ENCODE assay signal across 9 cellular contexts in genomic region chr7:151244156-151244870, GRCh38. TPM values are rescaled to one million over a fixed set of nuclear protein-coding genes. Genes with fewer than 3 reads are reported as not detected.
DNase-seq lines count a peak whose midpoint lies in the region; ATAC-seq, FAIRE-seq and TF ChIP-seq lines count a peak whose summit lies in the region.
"Had no signal": no experiment of that assay in that cellular context is flagged by ENCODE, and none has a peak within 500 bp of the region (broad histone marks: within the 10 kb centered on the region; RNA-seq: fewer than 3 reads in every experiment).

No MANE protein-coding gene starts in this region.

- H3K9me3 Mint-ChIP-seq in naive B cell, result no peaks in the 10 kb centered on the region

- H3K4me2 ChIP-seq in H1 (ENCODE audit: insufficient read depth in 1 of 2, low read depth in 2 of 2, low read length in 2 of 2), result peak overlapping the region; percentile 58 to 88

- no peak overlapping the region for H4K5ac ChIP-seq in H1 (ENCODE audit: insufficient read length, low read depth, low read length)

- H3K27me3 ChIP-seq in H1 (replicated peaks in 1 of 4; ENCODE audit: control insufficient read depth in 3 of 4, extremely low read depth in 1 of 4, insufficient read depth in 3 of 4, low read length in 3 of 4) (peaks cover 16 to 45% (median 39%) of the 10 kb centered on the region in 4 experiments), aorta (ENCODE audit: control insufficient read depth in 1 of 2, insufficient read depth in 2 of 2, low read length in 1 of 2) (no peaks in the 10 kb centered on the region)

- peaks cover 0 to 43% (median 29%) of the 10 kb centered on the region in 4 experiments; a peak in 6 of 7 replicates for H3K4me1 ChIP-seq in H1 (replicated peaks in 1 of 4; ENCODE audit: control insufficient read depth in 3 of 4, insufficient read depth in 4 of 4, low read length in 3 of 4)
- H3K4me1 ChIP-seq in aorta (ENCODE audit: control insufficient read depth in 1 of 2, insufficient read depth in 2 of 2, low read length in 2 of 2), result no peaks in the 10 kb centered on the region

- peak; percentile 63 to 79 for TF ChIP-seq RAD21 in H1 (IDR thresholded peaks at IDR 0.05 in 1 of 2, conservative IDR thresholded peaks at IDR 0.05 in 1 of 2; ENCODE audit: low read depth in 2 of 2, low read length in 2 of 2)

- WGBS in H1 (ENCODE audit: extremely low coverage in 1 of 2, insufficient coverage in 1 of 2, insufficient read length in 1 of 2, insufficient replicate concordance in 2 of 2, low coverage in 1 of 2, low lambda C conversion rate in 2 of 2, missing lambda C conversion rate in 1 of 2), 2 experiments, result 35% methylated on average over 13 of the region's 13 CpGs; no CpG with 5 or more reads in 1 of the 2 experiments
- WGBS in aorta, 2 donors, result 37 to 40% methylated on average over 13 of the region's 13 CpGs

- H3K4ac ChIP-seq in H1 (replicated peaks; ENCODE audit: insufficient read length, low read depth, low read length), result no peak overlapping the region

- CTCF ChIA-PET in H1 (lab: Charles Lee; ENCODE audit: partially characterized antibody), result interaction anchor here (0.7 to 5.1 kb wide), 71 partner anchors 8 to 468 kb away, joined by 3 to 71 read pairs (median 5); partner anchors contain the start of genes ABCF2, ASB10, CHPF2 and GBX1

- no peak overlapping the region for H2AFZ ChIP-seq in H1 (ENCODE audit: low read length)

- peaks cover 19% of the 10 kb centered on the region for H3K23me2 ChIP-seq in H1 (ENCODE audit: low read depth, low read length)

- peak overlapping the region; percentile 29 to 90 (median 82) for H3K4me3 Mint-ChIP-seq in naive B cell

- no peak overlapping the region for H2BK120ac ChIP-seq in H1 (replicated peaks; ENCODE audit: low read depth, low read length)

- intact Hi-C loops in aorta (cut with DNase I), result loop anchor here (1.0 to 10.0 kb wide), 3 partner anchors 58 to 510 kb away; no protein-coding TSS in a partner anchor

- no peak overlapping the region for H3K23ac ChIP-seq in H1 (ENCODE audit: insufficient read length)

- H3K36me3 ChIP-seq in H1 (ENCODE audit: control insufficient read depth in 2 of 4, insufficient read depth in 4 of 4, low read length in 3 of 4) (no peaks in the 10 kb centered on the region), aorta (ENCODE audit: control insufficient read depth in 1 of 2, insufficient read depth in 2 of 2, low read length in 1 of 2) (peaks cover 0 to 5% of the 10 kb centered on the region in 2 donors)

- no peak overlapping the region for H3K14ac ChIP-seq in H1 (ENCODE audit: insufficient read length)

- no peak overlapping the region for H3K56ac ChIP-seq in H1 (replicated peaks; ENCODE audit: insufficient read length, low read depth, low read length)

- TF ChIP-seq CTCF in H1 (IDR thresholded peaks at IDR 0.05; ENCODE audit: control extremely low read depth in 1 of 3, insufficient read depth in 1 of 3, low read depth in 1 of 3, low read length in 3 of 3), result peak in 2 of 3 experiments; percentile 80 to 85; a peak in 3 of 4 replicates

- H3K18ac ChIP-seq in H1 (ENCODE audit: extremely low read depth, low read length), result no peak overlapping the region

- H2BK12ac ChIP-seq in H1 (ENCODE audit: low read depth, low read length), result peak overlapping the region; percentile 42; the same call in 1 of the 2 replicates

- DNase-seq in activated gamma-delta T cell treated with Interleukin-2 at 50 U/mL for 16 hours (peak; percentile 56), activated gamma-delta T cell (lab: John Stamatoyannopoulos, UW) (no peak), NCI-H1694 (lab: John Stamatoyannopoulos, UW) (peak; percentile 90), H1 (ENCODE audit: low read depth in 1 of 2, low spot score in 2 of 2) (peak in 1 of 2 experiments; percentile 84), naive B cell (peak; percentile 43), aorta (peak; percentile 51 to 79)
- DNase-seq in activated CD4-positive, alpha-beta T cell treated with anti-CD3 and anti-CD28 coated beads, Interleukin-2, amount 50 U/mL, for 4 hours, result peak; percentile 47 to 54

- no peaks in the 10 kb centered on the region for H3K79me2 ChIP-seq in H1 (ENCODE audit: control insufficient read depth in 1 of 2, insufficient read depth in 2 of 2, low read length in 2 of 2)

- TF ChIP-seq POLR2A in H1 (IDR thresholded peaks at IDR 0.05; ENCODE audit: control extremely low read depth in 1 of 2, low read depth in 2 of 2, low read length in 2 of 2), result no peak

- H2BK5ac ChIP-seq in H1 (ENCODE audit: low read depth, low read length), result no peak overlapping the region

- H3K27ac ChIP-seq in H1 (ENCODE audit: low read depth, low read length) (no peak overlapping the region), aorta (ENCODE audit: low read depth in 1 of 2, low read length in 2 of 2) (no peak overlapping the region)

- POLR2A ChIA-PET in H1 (lab: Charles Lee; ENCODE audit: partially characterized antibody), result interaction anchor here (0.8 to 2.1 kb wide), 7 partner anchors 8 to 33 kb away, joined by 3 to 7 read pairs (median 4); partner anchors contain the start of genes ABCF2 and CHPF2

- H4K91ac ChIP-seq in H1 (replicated peaks; ENCODE audit: insufficient read length, low read length), result no peak overlapping the region

- peak; percentile 70 for FAIRE-seq in H1 (lab: Jason Lieb, UNC)

- peaks cover 3% of the 10 kb centered on the region; the same call in 1 of the 2 replicates for H3K79me1 ChIP-seq in H1 (ENCODE audit: low read depth, low read length)

- H2AK5ac ChIP-seq in H1 (ENCODE audit: low read depth, low read length), result no peak overlapping the region

- H4K8ac ChIP-seq in H1 (ENCODE audit: extremely low read depth, insufficient read depth, low read length), result no peak overlapping the region

- H3K27ac Mint-ChIP-seq in naive B cell, result peak overlapping the region in 3 of 6 donors; percentile 64 to 95 (median 87)

- H3K27me3 Mint-ChIP-seq in naive B cell, result peaks cover 0 to 26% (median 23%) of the 10 kb centered on the region in 3 donors

- H3K36me3 Mint-ChIP-seq in naive B cell, result no peaks in the 10 kb centered on the region

- TF ChIP-seq EP300 in H1 (IDR thresholded peaks at IDR 0.05; ENCODE audit: borderline replicate concordance in 1 of 2, low read depth in 2 of 2, low read length in 2 of 2), result no peak

- H4K20me1 ChIP-seq in H1 (replicated peaks in 1 of 2; ENCODE audit: control insufficient read depth in 1 of 2, insufficient read depth in 2 of 2, low read length in 2 of 2), result peaks cover 1 to 9% of the 10 kb centered on the region in 2 experiments

- no peak overlapping the region for H2BK15ac ChIP-seq in H1 (ENCODE audit: low read length)

- H3K4me1 Mint-ChIP-seq in naive B cell, result peaks cover 40 to 57% (median 47%) of the 10 kb centered on the region in 3 donors

- H3K9me3 ChIP-seq in H1 (ENCODE audit: insufficient read depth in 2 of 2, low read depth in 1 of 2, low read length in 1 of 2), result no peaks in the 10 kb centered on the region
- H3K9me3 ChIP-seq in aorta (ENCODE audit: control insufficient read depth, low read length), result no peaks in the 10 kb centered on the region

- no peak overlapping the region for H3K9ac ChIP-seq in H1 (replicated peaks in 1 of 4; ENCODE audit: extremely low read depth in 1 of 4, low read depth in 3 of 4, low read length in 3 of 4)

- no peak for ATAC-seq in naive B cell (ENCODE audit: low read depth in 2 of 2)
- no peak for ATAC-seq in aorta (ENCODE audit: low FRiP score)
- no peak for ATAC-seq in GM21381 (IDR thresholded peaks at IDR 0.05; ENCODE audit: unreplicated experiment)

- H2BK20ac ChIP-seq in H1 (ENCODE audit: low read length), result no peak overlapping the region

- H3K4me3 ChIP-seq in H1 (ENCODE audit: extremely low read depth in 1 of 4, insufficient read depth in 2 of 4, low read depth in 3 of 4, low read length in 4 of 4) (peak overlapping the region in 1 of 4 experiments; percentile 61; a peak in 4 of 8 replicates), aorta (ENCODE audit: low read length in 2 of 2) (no peak overlapping the region)

RNA-seq across cellular contexts. Expression of gene SMARCD3, which starts 4.2 kb away (rescaled TPM):
- 3.0 and 4.6 TPM in 2 replicates for total RNA-seq in H1 (2021; fragmentation: NEBNext Ultra II Directional; extraction: Animal tissue kit (Norgen Biotek cat#: 25700))
- polyA plus RNA-seq in H1 (2011; rRNA removed) (5.6 and 6.2 TPM in 2 replicates), naive B cell (ENCODE audit: low read depth in 6 of 6) (1 to 10 TPM in 1 of 6 donors, under 1 TPM in 3, not detected in 2; 0.35 to 3.1 (median 0.64) TPM), aorta (100 to 1,000 TPM in 1 of 2 donors, 10 to 100 TPM in 1; 48.5 to 182 TPM)
- 4.5 TPM for polyA plus RNA-seq in H1 (2011; cell fraction: cytosol; rRNA removed)
- polyA plus RNA-seq in H1 (2011; cell fraction: nucleus; rRNA removed), result 15.3 TPM
- 8.3 to 10.0 TPM (median 9.5 TPM) in 4 replicates for polyA plus RNA-seq in H1 (2012, experiment 1 of 2)
- 7.5 TPM for polyA plus RNA-seq in H1 (2012, experiment 2 of 2)
- polyA plus RNA-seq in H1 (2013, experiment 1 of 2), result 3.9 TPM
- polyA plus RNA-seq in H1 (2013, experiment 2 of 2), result 4.3 TPM
- 1.6 and 2.0 TPM in 2 replicates for polyA minus RNA-seq in H1 (2011; rRNA and poly(A)+ RNA removed)
- 2.9 TPM for polyA minus RNA-seq in H1 (2011; cell fraction: cytosol; rRNA and poly(A)+ RNA removed)
- polyA minus RNA-seq in H1 (2011; cell fraction: nucleus; rRNA and poly(A)+ RNA removed), result 3.2 TPM
- total RNA-seq in aorta, result 10 to 100 TPM; 52.4 to 84.4 TPM

RNA-seq across cellular contexts. Expression of gene CHPF2, which starts 12.0 kb away (rescaled TPM):
- 20.6 and 20.8 TPM in 2 replicates for total RNA-seq in H1 (2021; fragmentation: NEBNext Ultra II Directional; extraction: Animal tissue kit (Norgen Biotek cat#: 25700))
- polyA plus RNA-seq in H1 (2011; rRNA removed) (14.4 and 20.0 TPM in 2 replicates), naive B cell (ENCODE audit: low read depth in 6 of 6) (10 to 100 TPM; 20.4 to 43.9 (median 25.2) TPM), aorta (10 to 100 TPM in 1 of 2 donors, 1 to 10 TPM in 1; 7.8 to 53.5 TPM)
- 14.8 TPM for polyA plus RNA-seq in H1 (2011; cell fraction: cytosol; rRNA removed)
- 58.8 TPM for polyA plus RNA-seq in H1 (2011; cell fraction: nucleus; rRNA removed)
- 9.2 to 13.6 TPM (median 11.2 TPM) in 4 replicates for polyA plus RNA-seq in H1 (2012, experiment 1 of 2)
- polyA plus RNA-seq in H1 (2012, experiment 2 of 2), result 11.2 TPM
- polyA plus RNA-seq in H1 (2013, experiment 1 of 2), result 18.0 TPM
- polyA plus RNA-seq in H1 (2013, experiment 2 of 2), result 16.2 TPM
- 11.1 and 11.4 TPM in 2 replicates for polyA minus RNA-seq in H1 (2011; rRNA and poly(A)+ RNA removed)
- polyA minus RNA-seq in H1 (2011; cell fraction: cytosol; rRNA and poly(A)+ RNA removed), result 12.2 TPM
- polyA minus RNA-seq in H1 (2011; cell fraction: nucleus; rRNA and poly(A)+ RNA removed), result 30.6 TPM
- 10 to 100 TPM; 49.1 to 51.6 TPM for total RNA-seq in aorta

RNA-seq across cellular contexts. Expression of gene ABCF2, which starts 17.3 kb away (rescaled TPM):
- 51.0 and 55.0 TPM in 2 replicates for total RNA-seq in H1 (2021; fragmentation: NEBNext Ultra II Directional; extraction: Animal tissue kit (Norgen Biotek cat#: 25700))
- polyA plus RNA-seq in H1 (2011; rRNA removed), result 26.4 and 28.0 TPM in 2 replicates
- polyA plus RNA-seq in H1 (2011; cell fraction: cytosol; rRNA removed), result 37.0 TPM
- 35.9 TPM for polyA plus RNA-seq in H1 (2011; cell fraction: nucleus; rRNA removed)
- 39.3 to 51.3 TPM (median 45.8 TPM) in 4 replicates for polyA plus RNA-seq in H1 (2012, experiment 1 of 2)
- polyA plus RNA-seq in H1 (2012, experiment 2 of 2), result 32.1 TPM
- polyA plus RNA-seq in H1 (2013, experiment 1 of 2), result 25.2 TPM
- 22.6 TPM for polyA plus RNA-seq in H1 (2013, experiment 2 of 2)
- polyA minus RNA-seq in H1 (2011; rRNA and poly(A)+ RNA removed), result 48.3 and 59.3 TPM in 2 replicates
- polyA minus RNA-seq in H1 (2011; cell fraction: cytosol; rRNA and poly(A)+ RNA removed), result 20.2 TPM
- 23.9 TPM for polyA minus RNA-seq in H1 (2011; cell fraction: nucleus; rRNA and poly(A)+ RNA removed)
- polyA plus RNA-seq in naive B cell (ENCODE audit: low read depth in 6 of 6), result 10 to 100 TPM; 23.0 to 32.6 (median 25.4) TPM
- 10 to 100 TPM; 15.8 to 25.8 TPM for total RNA-seq in aorta
- 10 to 100 TPM; 14.3 to 15.9 TPM for polyA plus RNA-seq in aorta

RNA-seq across cellular contexts. Expression of gene H2BK1, which starts 34.0 kb away (rescaled TPM):
- not detected in 2 replicates for total RNA-seq in H1 (2021; fragmentation: NEBNext Ultra II Directional; extraction: Animal tissue kit (Norgen Biotek cat#: 25700))
- polyA plus RNA-seq in H1 (2011; rRNA removed), result not detected in 2 replicates
- not detected for polyA plus RNA-seq in H1 (2011; cell fraction: cytosol; rRNA removed)
- not detected for polyA plus RNA-seq in H1 (2011; cell fraction: nucleus; rRNA removed)
- not detected in 4 replicates for polyA plus RNA-seq in H1 (2012, experiment 1 of 2)
- polyA plus RNA-seq in H1 (2012, experiment 2 of 2), result not detected
- not detected for polyA plus RNA-seq in H1 (2013, experiment 1 of 2)
- polyA plus RNA-seq in H1 (2013, experiment 2 of 2), result not detected
- not detected in 2 replicates for polyA minus RNA-seq in H1 (2011; rRNA and poly(A)+ RNA removed)
- polyA minus RNA-seq in H1 (2011; cell fraction: cytosol; rRNA and poly(A)+ RNA removed), result not detected
- 2.0 TPM for polyA minus RNA-seq in H1 (2011; cell fraction: nucleus; rRNA and poly(A)+ RNA removed)
- not detected for polyA plus RNA-seq in naive B cell (ENCODE audit: low read depth in 6 of 6)
- 1 to 10 TPM in 1 of 2 donors, not detected in 1; 2.2 TPM for total RNA-seq in aorta
- polyA plus RNA-seq in aorta, result not detected
- total RNA-seq: mononuclear cell had no signal

RNA-seq across cellular contexts. Expression of gene ASB10, which starts 57.3 kb away (rescaled TPM):
- not detected in 2 replicates for total RNA-seq in H1 (2021; fragmentation: NEBNext Ultra II Directional; extraction: Animal tissue kit (Norgen Biotek cat#: 25700))
- polyA plus RNA-seq in H1 (2011; rRNA removed) (not detected in 2 replicates), naive B cell (ENCODE audit: low read depth in 6 of 6) (not detected), aorta (not detected)
- not detected for polyA plus RNA-seq in H1 (2011; cell fraction: cytosol; rRNA removed)
- polyA plus RNA-seq in H1 (2011; cell fraction: nucleus; rRNA removed), result not detected
- not detected in 4 replicates for polyA plus RNA-seq in H1 (2012, experiment 1 of 2)
- not detected for polyA plus RNA-seq in H1 (2012, experiment 2 of 2)
- not detected for polyA plus RNA-seq in H1 (2013, experiment 1 of 2)
- not detected for polyA plus RNA-seq in H1 (2013, experiment 2 of 2)
- not detected in 2 replicates for polyA minus RNA-seq in H1 (2011; rRNA and poly(A)+ RNA removed)
- not detected for polyA minus RNA-seq in H1 (2011; cell fraction: cytosol; rRNA and poly(A)+ RNA removed)
- polyA minus RNA-seq in H1 (2011; cell fraction: nucleus; rRNA and poly(A)+ RNA removed), result not detected
- not detected for total RNA-seq in aorta
- total RNA-seq: mononuclear cell had no signal
